Comparison of ENCODE assay signal across 16 cellular contexts in genomic region chr11:94068764-94069163, GRCh38. TPM values are rescaled to one million over a fixed set of nuclear protein-coding genes. Genes with fewer than 3 reads are reported as not detected.
"Had no signal": no experiment of that assay in that cellular context is flagged by ENCODE, and none has a peak within 500 bp of the region (broad histone marks: within the 10 kb centered on the region; RNA-seq: fewer than 3 reads in every experiment).

No MANE protein-coding gene starts in this region.

- H3K36me3 ChIP-seq: adrenal gland, sigmoid colon, upper lobe of right lung had no signal

- H3K9me3 ChIP-seq: adrenal gland, upper lobe of right lung had no signal

- H3K27ac ChIP-seq: adrenal gland, dorsolateral prefrontal cortex, sigmoid colon, upper lobe of right lung had no signal

- ATAC-seq: activated naive CD4-positive, alpha-beta T cell treated with anti-CD3 and anti-CD28 coated beads, Interleukin-2, amount 50 U/mL, for 72 hours; left lobe of liver; upper lobe of right lung had no signal

- H3K4me3 ChIP-seq: adrenal gland, dorsolateral prefrontal cortex, lung, sigmoid colon, upper lobe of right lung had no signal

- H3K27me3 ChIP-seq: adrenal gland, sigmoid colon, upper lobe of right lung had no signal

- H3K4me1 ChIP-seq: adrenal gland, sigmoid colon, upper lobe of right lung had no signal

- DNase-seq: activated CD4-positive, alpha-beta T cell treated with anti-CD3 and anti-CD28 coated beads, Interleukin-2, amount 50 U/mL, for 4 hours; activated gamma-delta T cell treated with Interleukin-2 at 50 U/mL for 16 hours; adrenal gland; dorsolateral prefrontal cortex; erythroblast; sigmoid colon; stimulated activated CD8-positive, alpha-beta memory T cell treated with anti-CD3 and anti-CD28 coated beads, Interleukin-4, amount 100 ng/mL, for 48 hours; stimulated activated naive CD4-positive, alpha-beta T cell; upper lobe of right lung had no signal

RNA-seq across cellular contexts. Expression of gene HEPHL1, which starts 47.6 kb away (rescaled TPM):
- total RNA-seq: activated CD8-positive, alpha-beta memory T cell treated with anti-CD3 and anti-CD28 coated beads for 36 hours; activated naive CD4-positive, alpha-beta T cell treated with anti-CD3 and anti-CD28 coated beads, Interleukin-2, amount 50 U/mL, for 72 hours; activated T-helper 1 cell treated with anti-CD3 and anti-CD28 coated beads, Interleukin-12 subunit alpha, Interleukin-12 subunit beta, Interleukin-2, Interleukin-4 antibody, amounts not matched to agents 30 ng/mL and 10 ng/mL and 1 ng/mL, durations not matched to agents 14 hours and 24 hours and 36 hours; adrenal gland; cardiac septum; left lobe of liver; lung; mesothelial cell of epicardium; sigmoid colon; upper lobe of right lung had no signal
- polyA plus RNA-seq: adrenal gland, lung, sigmoid colon had no signal
